Comparison of ENCODE assay signal across 13 cellular contexts in genomic region chr2:99878951-99879350, GRCh38.
DNase-seq lines count a peak whose midpoint lies in the region; ATAC-seq and TF ChIP-seq lines count a peak whose summit lies in the region.
"Had no signal": no experiment of that assay in that cellular context is flagged by ENCODE, and none has a peak within 500 bp of the region (broad histone marks: within the 10 kb centered on the region; RNA-seq: fewer than 3 reads in every experiment).

No MANE protein-coding gene starts in this region.

- no peak overlapping the region for H3K4ac ChIP-seq in mesenchymal stem cell (ENCODE audit: low read depth in 1 of 2, low read length in 2 of 2)

- H4K8ac ChIP-seq in mesenchymal stem cell (ENCODE audit: low read length), result no peak overlapping the region

- no peak overlapping the region for H3K27ac Mint-ChIP-seq in endodermal cell
- H3K27ac Mint-ChIP-seq: stimulated activated naive CD8-positive, alpha-beta T cell treated with anti-CD3 and anti-CD28 coated beads, Interleukin-15, amount 100 ng/mL, for 72 hours had no signal

- H3K9ac ChIP-seq in mesenchymal stem cell (ENCODE audit: low read length), result no peak overlapping the region
- H3K9ac ChIP-seq in endodermal cell (ENCODE audit: extremely low read depth, low read length, poor library complexity, severe bottlenecking), result no peak overlapping the region
- H3K9ac ChIP-seq: KMS-11 had no signal

- DNase-seq in Caki2 (ENCODE audit: low read depth), result peak; percentile 89
- peak; percentile 36 for DNase-seq in NCI-H460 (ENCODE audit: extremely low read depth, low read depth)
- peak; percentile 56 to 71 for DNase-seq in cardiac fibroblast (ENCODE audit: low read depth in 2 of 2)
- peak; percentile 79 for DNase-seq in mesenchymal stem cell
- no peak for DNase-seq in LoVo (ENCODE audit: low spot score)
- no peak for DNase-seq in 8988T
- DNase-seq in endodermal cell, result no peak
- DNase-seq: activated effector memory CD4-positive, alpha-beta T cell treated with anti-CD3 and anti-CD28 coated beads, Interleukin-2, amount 50 U/mL, for 16 hours; NCI-H1417 treated with DMSO at 0.1 percent for 48 hours; stimulated activated naive CD8-positive, alpha-beta T cell treated with anti-CD3 and anti-CD28 coated beads, Interleukin-15, amount 100 ng/mL, for 72 hours; uterus had no signal

- H3K27me3 ChIP-seq in mesenchymal stem cell (ENCODE audit: control insufficient read depth in 1 of 2, insufficient read depth in 1 of 2, low read length in 2 of 2) (peaks cover 0 to 2% of the 10 kb centered on the region in 2 experiments), endodermal cell (ENCODE audit: control insufficient read depth, insufficient read depth, low read length, poor library complexity, severe bottlenecking) (no peaks in the 10 kb centered on the region)
- H3K27me3 ChIP-seq: uterus had no signal

- H4K91ac ChIP-seq in mesenchymal stem cell (ENCODE audit: low read length), result no peak overlapping the region

- no peak overlapping the region for H3K23ac ChIP-seq in mesenchymal stem cell (ENCODE audit: low read length in 2 of 2)

- H3K4me3 Mint-ChIP-seq in endodermal cell, result no peak overlapping the region
- H3K4me3 Mint-ChIP-seq: stimulated activated naive CD8-positive, alpha-beta T cell treated with anti-CD3 and anti-CD28 coated beads, Interleukin-15, amount 100 ng/mL, for 72 hours had no signal

- no peak overlapping the region for H3K14ac ChIP-seq in mesenchymal stem cell (ENCODE audit: low read length in 2 of 2)

- no peaks in the 10 kb centered on the region for H3K36me3 Mint-ChIP-seq in endodermal cell (ENCODE audit: low read depth)

- peaks cover 11% of the 10 kb centered on the region for H3K4me1 Mint-ChIP-seq in endodermal cell
- H3K4me1 Mint-ChIP-seq: stimulated activated naive CD8-positive, alpha-beta T cell treated with anti-CD3 and anti-CD28 coated beads, Interleukin-15, amount 100 ng/mL, for 72 hours had no signal

- H3K9me3 ChIP-seq in mesenchymal stem cell (ENCODE audit: control insufficient read depth, low read length), result no peaks in the 10 kb centered on the region
- no peaks in the 10 kb centered on the region for H3K9me3 ChIP-seq in endodermal cell (ENCODE audit: control insufficient read depth, low read length)
- H3K9me3 ChIP-seq: uterus had no signal

- H2AK5ac ChIP-seq in mesenchymal stem cell (ENCODE audit: low read length, severe bottlenecking), result no peak overlapping the region

- no peak overlapping the region for H2AFZ ChIP-seq in mesenchymal stem cell (ENCODE audit: low read depth, low read length)

- H3K27me3 Mint-ChIP-seq in endodermal cell (ENCODE audit: insufficient read depth), result no peaks in the 10 kb centered on the region
- H3K27me3 Mint-ChIP-seq: stimulated activated naive CD8-positive, alpha-beta T cell treated with anti-CD3 and anti-CD28 coated beads, Interleukin-15, amount 100 ng/mL, for 72 hours had no signal

- no peak overlapping the region for H2BK15ac ChIP-seq in mesenchymal stem cell (ENCODE audit: low read depth, poor library complexity, severe bottlenecking)

- no peak overlapping the region for H2BK5ac ChIP-seq in mesenchymal stem cell (ENCODE audit: low read depth, low read length, poor library complexity, severe bottlenecking)

- no peak overlapping the region for H3K4me2 ChIP-seq in mesenchymal stem cell (ENCODE audit: low read length, poor library complexity, severe bottlenecking)
- H3K4me2 ChIP-seq: KMS-11 had no signal

- in situ Hi-C loops in Caki2 (cut with HindIII; ENCODE audit: low pct_unique_long_range_greater_than_20kb, low sequenced_read_pairs), result no loop called here

- H3K9me3 Mint-ChIP-seq in endodermal cell, result no peaks in the 10 kb centered on the region
- H3K9me3 Mint-ChIP-seq: stimulated activated naive CD8-positive, alpha-beta T cell treated with anti-CD3 and anti-CD28 coated beads, Interleukin-15, amount 100 ng/mL, for 72 hours had no signal

- peaks cover 18% of the 10 kb centered on the region for H3K79me1 ChIP-seq in mesenchymal stem cell (replicated peaks; ENCODE audit: low read length, poor library complexity, severe bottlenecking)

- H3K4me3 ChIP-seq in cardiac fibroblast (replicated peaks in 1 of 2; ENCODE audit: low read depth in 2 of 2, low read length in 2 of 2) (no peak overlapping the region), mesenchymal stem cell (ENCODE audit: insufficient read depth in 1 of 2, low read depth in 1 of 2, low read length in 2 of 2) (no peak overlapping the region), endodermal cell (ENCODE audit: low read length) (no peak overlapping the region)
- H3K4me3 ChIP-seq: uterus had no signal

- no peak for ATAC-seq in HG02642 (IDR thresholded peaks at IDR 0.05; ENCODE audit: poor library complexity, unreplicated experiment)
- ATAC-seq: stimulated activated naive CD8-positive, alpha-beta T cell treated with anti-CD3 and anti-CD28 coated beads, Interleukin-15, amount 100 ng/mL, for 72 hours had no signal

- peak overlapping the region; percentile 98 for H3K27ac ChIP-seq in mesenchymal stem cell (ENCODE audit: low read length, poor library complexity, severe bottlenecking)
- H3K27ac ChIP-seq in endodermal cell (ENCODE audit: low read depth, low read length), result no peak overlapping the region
- H3K27ac ChIP-seq: KMS-11 had no signal

- H3K4me1 ChIP-seq in mesenchymal stem cell (ENCODE audit: control insufficient read depth, insufficient read depth, low read depth, low read length), result peaks cover 14% of the 10 kb centered on the region
- no peaks in the 10 kb centered on the region for H3K4me1 ChIP-seq in endodermal cell (ENCODE audit: control insufficient read depth, insufficient read depth, low read length)

- WGBS in mesenchymal stem cell, result 0% methylated on average over 3 of the region's 5 CpGs
- WGBS in endodermal cell (ENCODE audit: insufficient coverage in 1 of 2, insufficient read length in 1 of 2), 2 experiments, result 61 to 92% methylated on average over 3 to 5 of the region's 5 CpGs

- no peak overlapping the region for H2BK120ac ChIP-seq in mesenchymal stem cell (ENCODE audit: low read depth, low read length)

- no peak overlapping the region for H3K18ac ChIP-seq in mesenchymal stem cell (ENCODE audit: low read depth in 1 of 2, low read length in 2 of 2)

- no peak for TF ChIP-seq CTCF in cardiac fibroblast (IDR thresholded peaks at IDR 0.05; ENCODE audit: low read depth, low read length)
- TF ChIP-seq CTCF in endodermal cell (conservative IDR thresholded peaks at IDR 0.05), result no peak

- no peak overlapping the region for H2BK12ac ChIP-seq in mesenchymal stem cell (ENCODE audit: low read length in 2 of 2)

- H3K36me3 ChIP-seq in mesenchymal stem cell (ENCODE audit: control insufficient read depth in 1 of 2, insufficient read depth in 2 of 2, low read depth in 1 of 2, low read length in 2 of 2) (no peaks in the 10 kb centered on the region), endodermal cell (ENCODE audit: control insufficient read depth, insufficient read depth, low read length) (no peaks in the 10 kb centered on the region)
- H3K36me3 ChIP-seq: uterus had no signal

Comparison
In these comparisons a context has a peak if more than half of its experiments do, and no peak if none do; other contexts are left out.
1. DNase-seq: peak in Caki2 (single experiment), NCI-H460 (single experiment), cardiac fibroblast (2 of 2) and mesenchymal stem cell (single experiment); none in LoVo (single experiment), 8988T (single experiment) and endodermal cell (single experiment).